In the genomic region with DNA sequence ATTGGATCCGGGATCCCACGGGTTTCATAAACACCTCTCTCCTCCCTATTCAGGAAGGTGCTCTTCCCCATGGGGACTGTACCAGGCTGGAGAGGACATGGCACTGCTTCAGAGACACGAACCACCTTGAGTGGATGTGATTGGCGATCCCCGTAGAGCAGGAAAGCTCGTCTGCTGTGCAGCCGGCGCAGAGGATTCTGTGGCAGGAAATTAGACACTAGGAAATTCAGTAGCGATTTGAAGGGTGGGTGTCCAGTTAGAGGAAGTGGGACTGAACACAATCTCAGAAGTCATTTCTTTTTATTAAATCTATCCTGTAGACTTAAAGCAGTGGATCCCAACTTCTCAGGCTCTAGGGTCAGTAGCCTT, we compare ENCODE assay signal across 6 cellular contexts. TPM values are rescaled to one million over a fixed set of nuclear protein-coding genes. Genes with fewer than 3 reads are reported as not detected.
DNase-seq lines count a peak whose midpoint lies in the region; ATAC-seq and TF ChIP-seq lines count a peak whose summit lies in the region.

No MANE protein-coding gene starts in this region.

- H3K4me3 Mint-ChIP-seq in T-cell (peak overlapping the region; percentile 85 to 93 (median 91)), immature natural killer cell (peak overlapping the region; percentile 86 to 93 (median 90))

- peak overlapping the region; percentile 88 to 89 for H3K27ac Mint-ChIP-seq in T-cell
- peak overlapping the region; percentile 72 to 91 (median 86) for H3K27ac Mint-ChIP-seq in immature natural killer cell

- DNase-seq in T-cell, result peak in 4 of 34 experiments; percentile 9 to 14 (median 11)
- DNase-seq in immature natural killer cell, result no peak
- DNase-seq in iPS-NIHi11 (ENCODE audit: low spot score), result no peak
- no peak for DNase-seq in inferior parietal cortex (ENCODE audit: extremely low spot score)

- CTCF ChIA-PET in T-cell (lab: Charles Lee), result interaction anchor here in 1 of 2 donors (0.9 to 1.5 kb wide), 2 partner anchors 14 to 123 kb away, joined by 3 to 6 read pairs; no protein-coding TSS in a partner anchor

- H3K4me1 Mint-ChIP-seq in T-cell (peaks cover 26 to 39% (median 38%) of the 10 kb centered on the region in 3 donors), immature natural killer cell (peaks cover 16 to 23% of the 10 kb centered on the region in 2 donors)

- peak; percentile 6 for ATAC-seq in GM21737 (IDR thresholded peaks at IDR 0.05; ENCODE audit: unreplicated experiment)
- no peak for ATAC-seq in T-cell (replicated peaks in 1 of 4)

- H3K27me3 Mint-ChIP-seq in T-cell (no peaks in the 10 kb centered on the region), immature natural killer cell (ENCODE audit: low read depth in 3 of 3) (peaks cover 2 to 15% (median 13%) of the 10 kb centered on the region in 3 donors)

- POLR2A ChIA-PET in T-cell (lab: Charles Lee), result interaction anchor here in 1 of 2 donors (1.9 kb wide), 1 partner anchor 14 kb away, joined by 11 read pairs; no protein-coding TSS in a partner anchor

- H3K9me3 Mint-ChIP-seq in T-cell (no peaks in the 10 kb centered on the region), immature natural killer cell (no peaks in the 10 kb centered on the region)

- H3K36me3 Mint-ChIP-seq in T-cell (peaks cover 10% of the 10 kb centered on the region), immature natural killer cell (peaks cover 2 to 11% (median 8%) of the 10 kb centered on the region in 3 donors)

- TF ChIP-seq CTCF in 22Rv1 (IDR thresholded peaks at IDR 0.05), result no peak

- peak overlapping the region; percentile 96 for H3K27ac ChIP-seq in 22Rv1

RNA-seq across cellular contexts. Expression of a gene that starts 0.8 kb away (rescaled TPM):
- total RNA-seq in T-cell, result 10 to 100 TPM in 3 of 5 donors, 1 to 10 TPM in 2; 8.8 to 23.6 (median 19.1) TPM
- polyA plus RNA-seq in immature natural killer cell, result 1 to 10 TPM in 2 of 3 donors, under 1 TPM in 1; 0.89 to 3.3 (median 2.3) TPM

RNA-seq across cellular contexts. Expression of a gene that starts 45.0 kb away (rescaled TPM):
- total RNA-seq in T-cell, result not detected
- under 1 TPM in 1 of 3 donors, not detected in 2; 0.14 TPM for polyA plus RNA-seq in immature natural killer cell

RNA-seq across cellular contexts. Expression of a gene that starts 46.5 kb away (rescaled TPM):
- total RNA-seq in T-cell, result under 1 TPM in 1 of 5 donors, not detected in 4; 0.09 TPM
- polyA plus RNA-seq in immature natural killer cell, result not detected

RNA-seq across cellular contexts. Expression of a gene that starts 56.4 kb away (rescaled TPM):
- not detected for total RNA-seq in T-cell
- polyA plus RNA-seq in immature natural killer cell, result not detected

RNA-seq across cellular contexts. Expression of a gene that starts 57.3 kb away (rescaled TPM):
- 10 to 100 TPM in 3 of 5 donors, 1 to 10 TPM in 2; 8.5 to 17.7 (median 17.1) TPM for total RNA-seq in T-cell
- 10 to 100 TPM; 11.3 to 31.4 (median 27.1) TPM for polyA plus RNA-seq in immature natural killer cell
